In the genomic region with DNA sequence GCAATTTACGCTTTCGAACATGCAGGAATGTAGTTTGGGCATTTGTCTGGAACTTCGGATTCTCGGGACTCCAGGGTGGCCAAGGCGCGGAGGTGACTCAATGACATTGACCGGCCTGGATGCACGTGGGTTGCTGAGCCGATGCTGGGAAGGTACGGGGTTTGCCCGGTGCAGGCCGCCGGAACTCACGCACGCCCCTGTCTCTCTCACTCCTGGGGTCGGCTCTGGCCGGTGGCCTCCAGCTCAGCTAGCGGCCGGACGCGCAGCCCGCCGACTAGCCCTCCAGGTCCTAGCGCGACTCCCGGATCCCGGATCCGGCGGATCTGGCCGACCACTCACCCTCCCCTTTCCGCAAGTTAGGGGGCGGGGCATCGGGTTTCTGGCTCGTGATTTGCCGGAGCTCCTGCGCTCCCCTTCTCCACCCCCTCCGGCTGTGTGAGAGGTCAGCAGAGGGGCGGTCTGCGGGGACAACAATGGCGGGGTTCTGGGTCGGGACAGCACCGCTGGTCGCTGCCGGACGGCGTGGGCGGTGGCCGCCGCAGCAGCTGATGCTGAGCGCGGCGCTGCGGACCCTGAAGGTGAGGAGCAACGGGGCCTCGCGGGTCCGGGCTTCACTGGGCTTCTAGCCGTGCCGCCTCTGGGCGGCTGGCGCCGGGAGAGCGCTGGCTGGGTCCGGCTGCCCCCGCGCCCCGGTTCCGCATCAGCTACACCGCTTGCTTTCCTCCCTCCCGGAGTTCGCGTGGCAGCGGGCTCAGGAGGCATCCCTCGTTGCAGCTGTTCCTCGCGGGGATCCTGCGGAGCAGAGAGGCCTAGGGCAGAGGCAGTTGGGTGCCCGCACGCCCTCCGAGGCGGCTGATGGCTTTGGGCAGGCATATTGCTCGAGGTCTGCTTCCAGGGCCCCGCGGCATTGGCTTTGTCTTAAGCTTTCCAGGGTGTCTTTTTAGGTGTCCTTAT, we compare ENCODE assay signal across 8 cellular contexts.
DNase-seq lines count a peak whose midpoint lies in the region; ATAC-seq and TF ChIP-seq lines count a peak whose summit lies in the region.

A gene with protein sequence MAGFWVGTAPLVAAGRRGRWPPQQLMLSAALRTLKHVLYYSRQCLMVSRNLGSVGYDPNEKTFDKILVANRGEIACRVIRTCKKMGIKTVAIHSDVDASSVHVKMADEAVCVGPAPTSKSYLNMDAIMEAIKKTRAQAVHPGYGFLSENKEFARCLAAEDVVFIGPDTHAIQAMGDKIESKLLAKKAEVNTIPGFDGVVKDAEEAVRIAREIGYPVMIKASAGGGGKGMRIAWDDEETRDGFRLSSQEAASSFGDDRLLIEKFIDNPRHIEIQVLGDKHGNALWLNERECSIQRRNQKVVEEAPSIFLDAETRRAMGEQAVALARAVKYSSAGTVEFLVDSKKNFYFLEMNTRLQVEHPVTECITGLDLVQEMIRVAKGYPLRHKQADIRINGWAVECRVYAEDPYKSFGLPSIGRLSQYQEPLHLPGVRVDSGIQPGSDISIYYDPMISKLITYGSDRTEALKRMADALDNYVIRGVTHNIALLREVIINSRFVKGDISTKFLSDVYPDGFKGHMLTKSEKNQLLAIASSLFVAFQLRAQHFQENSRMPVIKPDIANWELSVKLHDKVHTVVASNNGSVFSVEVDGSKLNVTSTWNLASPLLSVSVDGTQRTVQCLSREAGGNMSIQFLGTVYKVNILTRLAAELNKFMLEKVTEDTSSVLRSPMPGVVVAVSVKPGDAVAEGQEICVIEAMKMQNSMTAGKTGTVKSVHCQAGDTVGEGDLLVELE (plus strand): TSS at position 446 of the 954 bp plus-strand sequence. CDS start 28 bp downstream, at position 474.

- H3K9me3 Mint-ChIP-seq in nephron, result peaks cover 2% of the 10 kb centered on the region

- H3K27ac ChIP-seq in DOHH2 (ENCODE audit: low read depth, low read length) (no peak within 1 kb of the TSS), KMS-11 (no peak within 1 kb of the TSS)

- no peaks in the 10 kb centered on the region for H3K9me3 ChIP-seq in DOHH2 (ENCODE audit: control insufficient read depth, insufficient read depth, low read length)

- H3K4me1 ChIP-seq in DOHH2 (ENCODE audit: control insufficient read depth, low read length) (no peaks in the 10 kb centered on the region), KMS-11 (ENCODE audit: low read depth, poor library complexity, severe bottlenecking) (peaks cover 8% of the 10 kb centered on the region)

- H4K20me1 ChIP-seq in DOHH2 (ENCODE audit: control insufficient read depth, insufficient read depth, low read depth, low read length), result no peaks in the 10 kb centered on the region
- no peaks in the 10 kb centered on the region for H4K20me1 ChIP-seq in KMS-11 (ENCODE audit: insufficient read depth)

- peak within 1 kb of the TSS; percentile 41; the same call in 1 of the 2 replicates for H3K9ac ChIP-seq in KMS-11

- no peaks in the 10 kb centered on the region for H3K79me2 ChIP-seq in DOHH2 (ENCODE audit: control insufficient read depth, low read length)
- no peaks in the 10 kb centered on the region for H3K79me2 ChIP-seq in KMS-11 (ENCODE audit: insufficient read depth, low read depth)

- H3K27me3 Mint-ChIP-seq in nephron (ENCODE audit: low read depth), result no peaks in the 10 kb centered on the region

- no peaks in the 10 kb centered on the region for H3K36me3 ChIP-seq in DOHH2 (ENCODE audit: control insufficient read depth, low read length)
- no peaks in the 10 kb centered on the region for H3K36me3 ChIP-seq in KMS-11 (ENCODE audit: insufficient read depth)

- H3K4me2 ChIP-seq in DOHH2 (ENCODE audit: low read length) (peak within 1 kb of the TSS; percentile 52), KMS-11 (peak within 1 kb of the TSS; percentile 95)

- peak; percentile 98 to 99 for DNase-seq in SHP77 (lab: John Stamatoyannopoulos, UW)
- peak; percentile 39 for DNase-seq in activated gamma-delta T cell (lab: John Stamatoyannopoulos, UW)
- peak; percentile 88 for DNase-seq in fibroblast of the conjunctiva (ENCODE audit: low read depth)
- DNase-seq in stimulated activated naive CD8-positive, alpha-beta T cell treated with anti-CD3 and anti-CD28 coated beads, Interleukin-15, Interleukin-2, amounts not matched to agents 100 U/mL and 50 U/mL, for 24 hours, result peak; percentile 93

- peak; percentile 97 for ATAC-seq in GM21786 (IDR thresholded peaks at IDR 0.05; ENCODE audit: unreplicated experiment)
- peak; percentile 94 for ATAC-seq in stimulated activated naive CD8-positive, alpha-beta T cell treated with anti-CD3 and anti-CD28 coated beads, Interleukin-15, Interleukin-2, amounts not matched to agents 100 U/mL and 50 U/mL, for 24 hours

- peaks cover 20% of the 10 kb centered on the region for H3K4me1 Mint-ChIP-seq in nephron

- TF ChIP-seq CTCF in DOHH2 (IDR thresholded peaks at IDR 0.05; ENCODE audit: low read depth, low read length, poor library complexity, severe bottlenecking) (no peak), KMS-11 (conservative IDR thresholded peaks at IDR 0.05; ENCODE audit: low read depth, low read length) (no peak), nephron (IDR thresholded peaks at IDR 0.05; ENCODE audit: unreplicated experiment in 3 of 3) (no peak)

- H3K4me3 ChIP-seq in DOHH2 (ENCODE audit: low read length) (peak within 1 kb of the TSS; percentile 67), KMS-11 (IDR thresholded peaks at IDR 0.05; ENCODE audit: insufficient read depth, low read depth, low read length) (peak within 1 kb of the TSS; percentile 33)

- H2AFZ ChIP-seq in KMS-11 (ENCODE audit: low read depth), result peak within 1 kb of the TSS; percentile 89

- H3F3A ChIP-seq in DOHH2 (ENCODE audit: control insufficient read depth, insufficient read depth), result no peaks in the 10 kb centered on the region

- H3K36me3 Mint-ChIP-seq in nephron (ENCODE audit: low read depth), result peaks cover 13% of the 10 kb centered on the region

- peak within 1 kb of the TSS; percentile 77 to 93 (median 91) for H3K27ac Mint-ChIP-seq in nephron

- H3K4me3 Mint-ChIP-seq in nephron, result peak within 1 kb of the TSS; percentile 90 to 98 (median 96)

- H3K9me2 ChIP-seq in DOHH2 (replicated peaks; ENCODE audit: control insufficient read depth, low read length), result no peaks in the 10 kb centered on the region

- H3K27me3 ChIP-seq in DOHH2 (ENCODE audit: control insufficient read depth, low read length), result 0 out of 2 replicates have a peak, but pooled peaks cover 4% of the 10 kb centered on the region
- no peaks in the 10 kb centered on the region for H3K27me3 ChIP-seq in KMS-11 (ENCODE audit: insufficient read depth, low read depth)

Comparison
In these comparisons a context has a peak if more than half of its experiments do, and no peak if none do; other contexts are left out.
1. DNase-seq: peak in every context shown above with its lines; median percentile 98 in SHP77; 93 in stimulated activated naive CD8-positive, alpha-beta T cell treated with anti-CD3 and anti-CD28 coated beads, Interleukin-15, Interleukin-2, amounts not matched to agents 100 U/mL and 50 U/mL, for 24 hours; 88 in fibroblast of the conjunctiva; 39 in activated gamma-delta T cell.